In the genomic region with DNA sequence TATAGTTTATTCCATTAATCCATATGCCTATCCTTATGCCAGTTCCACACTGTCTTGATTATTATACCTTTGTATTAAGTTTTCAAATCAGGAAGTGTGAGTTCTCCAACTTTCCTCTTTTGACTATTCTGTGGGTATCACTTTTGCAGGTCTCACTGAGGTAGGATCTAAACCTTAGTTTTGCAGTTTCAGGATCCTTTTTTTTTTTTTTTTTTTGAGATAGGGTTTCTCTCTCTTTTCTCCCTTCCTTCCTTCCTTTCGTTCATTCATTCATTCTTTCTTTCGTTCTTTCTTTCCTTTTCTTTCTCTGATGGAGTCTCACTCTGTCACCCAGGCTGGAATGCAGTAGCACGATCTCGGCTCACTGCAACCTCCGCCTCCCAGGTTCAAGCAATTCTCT, we compare ENCODE assay signal across 1 cellular context.
TF ChIP-seq lines count a peak whose summit lies in the region.

No MANE protein-coding gene starts in this region.

TF ChIP-seq in GM12878, 131 proteins besides CTCF, POLR2A, EP300 and RAD21 (continued from another document):
- TF ChIP-seq, protein P1, sequence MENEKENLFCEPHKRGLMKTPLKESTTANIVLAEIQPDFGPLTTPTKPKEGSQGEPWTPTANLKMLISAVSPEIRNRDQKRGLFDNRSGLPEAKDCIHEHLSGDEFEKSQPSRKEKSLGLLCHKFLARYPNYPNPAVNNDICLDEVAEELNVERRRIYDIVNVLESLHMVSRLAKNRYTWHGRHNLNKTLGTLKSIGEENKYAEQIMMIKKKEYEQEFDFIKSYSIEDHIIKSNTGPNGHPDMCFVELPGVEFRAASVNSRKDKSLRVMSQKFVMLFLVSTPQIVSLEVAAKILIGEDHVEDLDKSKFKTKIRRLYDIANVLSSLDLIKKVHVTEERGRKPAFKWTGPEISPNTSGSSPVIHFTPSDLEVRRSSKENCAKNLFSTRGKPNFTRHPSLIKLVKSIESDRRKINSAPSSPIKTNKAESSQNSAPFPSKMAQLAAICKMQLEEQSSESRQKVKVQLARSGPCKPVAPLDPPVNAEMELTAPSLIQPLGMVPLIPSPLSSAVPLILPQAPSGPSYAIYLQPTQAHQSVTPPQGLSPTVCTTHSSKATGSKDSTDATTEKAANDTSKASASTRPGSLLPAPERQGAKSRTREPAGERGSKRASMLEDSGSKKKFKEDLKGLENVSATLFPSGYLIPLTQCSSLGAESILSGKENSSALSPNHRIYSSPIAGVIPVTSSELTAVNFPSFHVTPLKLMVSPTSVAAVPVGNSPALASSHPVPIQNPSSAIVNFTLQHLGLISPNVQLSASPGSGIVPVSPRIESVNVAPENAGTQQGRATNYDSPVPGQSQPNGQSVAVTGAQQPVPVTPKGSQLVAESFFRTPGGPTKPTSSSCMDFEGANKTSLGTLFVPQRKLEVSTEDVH (IDR thresholded peaks at IDR 0.05; ENCODE audit: low read depth, partially characterized antibody), result no peak
- peak; percentile 38; the same call in 1 of the 2 replicates for TF ChIP-seq BMI1 (IDR thresholded peaks at IDR 0.05; ENCODE audit: borderline replicate concordance)
- no peak for TF ChIP-seq TCF12 (IDR thresholded peaks at IDR 0.05; ENCODE audit: low read depth, low read length)
- no peak for TF ChIP-seq SMAD5 (IDR thresholded peaks at IDR 0.05; ENCODE audit: low read depth)
- peak; percentile 70; the same call in 1 of the 2 replicates for TF ChIP-seq BCL11A (IDR thresholded peaks at IDR 0.05; ENCODE audit: low read depth, low read length)
- peak; percentile 78 for TF ChIP-seq IKZF1 (conservative IDR thresholded peaks at IDR 0.05)
- TF ChIP-seq ZNF24 (IDR thresholded peaks at IDR 0.05), result peak; percentile 93
- TF ChIP-seq GATAD2B (conservative IDR thresholded peaks at IDR 0.05; ENCODE audit: low read depth), result 0 out of 2 replicates have a peak, but pooled peaks have one; percentile 52
- peak; percentile 90 to 92 for TF ChIP-seq IKZF2 (IDR thresholded peaks at IDR 0.05)
- TF ChIP-seq NFIC (IDR thresholded peaks at IDR 0.05; ENCODE audit: low read depth, low read length), result peak; percentile 89
- TF ChIP-seq ZBED1 (IDR thresholded peaks at IDR 0.05; ENCODE audit: borderline replicate concordance), result no peak
- TF ChIP-seq CBX5 (IDR thresholded peaks at IDR 0.05; ENCODE audit: low read depth), result 0 out of 2 replicates have a peak, but pooled peaks have one; percentile 19
- TF ChIP-seq FOS (IDR thresholded peaks at IDR 0.05; ENCODE audit: borderline replicate concordance, extremely low read depth, insufficient read length), result no peak
- TF ChIP-seq RUNX3 (IDR thresholded peaks at IDR 0.05; ENCODE audit: low read length), result peak; percentile 90
- no peak for TF ChIP-seq WRNIP1 (IDR thresholded peaks at IDR 0.05; ENCODE audit: borderline replicate concordance, low read depth, low read length)
- peak; percentile 86 for TF ChIP-seq ZNF384 (IDR thresholded peaks at IDR 0.05; ENCODE audit: borderline replicate concordance, low read depth, low read length)
- TF ChIP-seq CREM (IDR thresholded peaks at IDR 0.05; ENCODE audit: low read depth), result 0 out of 2 replicates have a peak, but pooled peaks have one; percentile 27
- peak; percentile 71 for TF ChIP-seq MTA2 (IDR thresholded peaks at IDR 0.05; ENCODE audit: low read depth)
- TF ChIP-seq SUPT20H (IDR thresholded peaks at IDR 0.05; ENCODE audit: borderline replicate concordance, control insufficient read depth, low read depth, low read length), result no peak
- TF ChIP-seq DPF2 (IDR thresholded peaks at IDR 0.05), result peak; percentile 70; the same call in 1 of the 2 replicates
- TF ChIP-seq SMAD1 (IDR thresholded peaks at IDR 0.05; ENCODE audit: low read depth, partially characterized antibody), result no peak
- TF ChIP-seq PAX5 (IDR thresholded peaks at IDR 0.05; ENCODE audit: borderline replicate concordance, low read depth, low read length), result no peak
- TF ChIP-seq, protein P2, sequence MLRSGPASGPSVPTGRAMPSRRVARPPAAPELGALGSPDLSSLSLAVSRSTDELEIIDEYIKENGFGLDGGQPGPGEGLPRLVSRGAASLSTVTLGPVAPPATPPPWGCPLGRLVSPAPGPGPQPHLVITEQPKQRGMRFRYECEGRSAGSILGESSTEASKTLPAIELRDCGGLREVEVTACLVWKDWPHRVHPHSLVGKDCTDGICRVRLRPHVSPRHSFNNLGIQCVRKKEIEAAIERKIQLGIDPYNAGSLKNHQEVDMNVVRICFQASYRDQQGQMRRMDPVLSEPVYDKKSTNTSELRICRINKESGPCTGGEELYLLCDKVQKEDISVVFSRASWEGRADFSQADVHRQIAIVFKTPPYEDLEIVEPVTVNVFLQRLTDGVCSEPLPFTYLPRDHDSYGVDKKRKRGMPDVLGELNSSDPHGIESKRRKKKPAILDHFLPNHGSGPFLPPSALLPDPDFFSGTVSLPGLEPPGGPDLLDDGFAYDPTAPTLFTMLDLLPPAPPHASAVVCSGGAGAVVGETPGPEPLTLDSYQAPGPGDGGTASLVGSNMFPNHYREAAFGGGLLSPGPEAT (IDR thresholded peaks at IDR 0.05; ENCODE audit: low read depth), result peak; percentile 88
- peak; percentile 84 for TF ChIP-seq SPI1 (IDR thresholded peaks at IDR 0.05; ENCODE audit: borderline replicate concordance, insufficient read depth, low read depth, low read length)
- TF ChIP-seq SIX5 (IDR thresholded peaks at IDR 0.05; ENCODE audit: low read depth, low read length, severe bottlenecking), result no peak
- TF ChIP-seq NR2C1 (IDR thresholded peaks at IDR 0.05), result no peak
- peak; percentile 47 for TF ChIP-seq FOXM1 (IDR thresholded peaks at IDR 0.05; ENCODE audit: low read depth, low read length)
- no peak for TF ChIP-seq STAT3 (IDR thresholded peaks at IDR 0.05; ENCODE audit: low read depth, low read length)
- TF ChIP-seq TCF7 (IDR thresholded peaks at IDR 0.05; ENCODE audit: borderline replicate concordance), result 0 out of 2 replicates have a peak, but pooled peaks have one; percentile 40
- TF ChIP-seq NFXL1 (IDR thresholded peaks at IDR 0.05; ENCODE audit: borderline replicate concordance), result no peak
- peak; percentile 84 for TF ChIP-seq IRF4 (IDR thresholded peaks at IDR 0.05; ENCODE audit: low read depth, low read length)
- TF ChIP-seq, protein P3, sequence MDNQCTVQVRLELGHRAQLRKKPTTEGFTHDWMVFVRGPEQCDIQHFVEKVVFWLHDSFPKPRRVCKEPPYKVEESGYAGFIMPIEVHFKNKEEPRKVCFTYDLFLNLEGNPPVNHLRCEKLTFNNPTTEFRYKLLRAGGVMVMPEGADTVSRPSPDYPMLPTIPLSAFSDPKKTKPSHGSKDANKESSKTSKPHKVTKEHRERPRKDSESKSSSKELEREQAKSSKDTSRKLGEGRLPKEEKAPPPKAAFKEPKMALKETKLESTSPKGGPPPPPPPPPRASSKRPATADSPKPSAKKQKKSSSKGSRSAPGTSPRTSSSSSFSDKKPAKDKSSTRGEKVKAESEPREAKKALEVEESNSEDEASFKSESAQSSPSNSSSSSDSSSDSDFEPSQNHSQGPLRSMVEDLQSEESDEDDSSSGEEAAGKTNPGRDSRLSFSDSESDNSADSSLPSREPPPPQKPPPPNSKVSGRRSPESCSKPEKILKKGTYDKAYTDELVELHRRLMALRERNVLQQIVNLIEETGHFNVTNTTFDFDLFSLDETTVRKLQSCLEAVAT (IDR thresholded peaks at IDR 0.05), result peak; percentile 63; the same call in 1 of the 2 replicates
- TF ChIP-seq KDM1A (IDR thresholded peaks at IDR 0.05; ENCODE audit: borderline replicate concordance), result no peak
- TF ChIP-seq SRF (IDR thresholded peaks at IDR 0.05; ENCODE audit: low read depth in 2 of 2, low read length in 2 of 2), result no peak
- TF ChIP-seq, protein P4, sequence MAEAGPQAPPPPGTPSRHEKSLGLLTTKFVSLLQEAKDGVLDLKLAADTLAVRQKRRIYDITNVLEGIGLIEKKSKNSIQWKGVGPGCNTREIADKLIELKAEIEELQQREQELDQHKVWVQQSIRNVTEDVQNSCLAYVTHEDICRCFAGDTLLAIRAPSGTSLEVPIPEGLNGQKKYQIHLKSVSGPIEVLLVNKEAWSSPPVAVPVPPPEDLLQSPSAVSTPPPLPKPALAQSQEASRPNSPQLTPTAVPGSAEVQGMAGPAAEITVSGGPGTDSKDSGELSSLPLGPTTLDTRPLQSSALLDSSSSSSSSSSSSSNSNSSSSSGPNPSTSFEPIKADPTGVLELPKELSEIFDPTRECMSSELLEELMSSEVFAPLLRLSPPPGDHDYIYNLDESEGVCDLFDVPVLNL (IDR thresholded peaks at IDR 0.05; ENCODE audit: low read depth, low read length), result no peak
- TF ChIP-seq, protein P5, sequence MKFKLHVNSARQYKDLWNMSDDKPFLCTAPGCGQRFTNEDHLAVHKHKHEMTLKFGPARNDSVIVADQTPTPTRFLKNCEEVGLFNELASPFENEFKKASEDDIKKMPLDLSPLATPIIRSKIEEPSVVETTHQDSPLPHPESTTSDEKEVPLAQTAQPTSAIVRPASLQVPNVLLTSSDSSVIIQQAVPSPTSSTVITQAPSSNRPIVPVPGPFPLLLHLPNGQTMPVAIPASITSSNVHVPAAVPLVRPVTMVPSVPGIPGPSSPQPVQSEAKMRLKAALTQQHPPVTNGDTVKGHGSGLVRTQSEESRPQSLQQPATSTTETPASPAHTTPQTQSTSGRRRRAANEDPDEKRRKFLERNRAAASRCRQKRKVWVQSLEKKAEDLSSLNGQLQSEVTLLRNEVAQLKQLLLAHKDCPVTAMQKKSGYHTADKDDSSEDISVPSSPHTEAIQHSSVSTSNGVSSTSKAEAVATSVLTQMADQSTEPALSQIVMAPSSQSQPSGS (IDR thresholded peaks at IDR 0.05; ENCODE audit: low read length), result peak; percentile 75; the same call in 1 of the 2 replicates
